In the genomic region with DNA sequence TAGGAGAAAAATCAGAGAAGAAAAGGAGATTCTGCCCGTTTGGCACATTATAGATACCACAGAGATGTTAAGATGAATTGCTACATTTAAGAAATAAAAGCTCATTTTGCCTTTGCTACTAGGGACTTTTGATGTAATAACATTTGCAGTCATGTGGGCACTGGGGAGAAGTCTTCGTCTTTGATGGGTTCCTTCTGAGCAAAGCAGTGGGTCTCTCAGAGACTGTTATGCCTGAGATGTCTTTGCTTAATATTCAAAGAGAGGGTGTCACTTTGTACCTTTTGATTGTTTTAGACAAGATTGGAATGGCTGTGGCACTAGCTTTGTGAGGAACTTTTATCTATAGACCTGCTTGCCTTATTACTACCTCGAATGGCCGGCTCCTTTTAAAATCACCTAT, we compare ENCODE assay signal across 10 cellular contexts. TPM values are rescaled to one million over a fixed set of nuclear protein-coding genes. Genes with fewer than 3 reads are reported as not detected.
DNase-seq lines count a peak whose midpoint lies in the region; ATAC-seq, FAIRE-seq and TF ChIP-seq lines count a peak whose summit lies in the region.
"Had no signal": no experiment of that assay in that cellular context is flagged by ENCODE, and none has a peak within 500 bp of the region (broad histone marks: within the 10 kb centered on the region; RNA-seq: fewer than 3 reads in every experiment).

No MANE protein-coding gene starts in this region.

- H3K4me2 ChIP-seq in HepG2 (ENCODE audit: low read depth, low read length) (no peak overlapping the region), trophoblast cell (ENCODE audit: low read length) (no peak overlapping the region)

- H2BK5ac ChIP-seq in trophoblast cell (ENCODE audit: low read depth, low read length, poor library complexity): no peak overlapping the region

- no peaks in the 10 kb centered on the region for H3K27me3 Mint-ChIP-seq in central memory CD8-positive, alpha-beta T cell
- no peaks in the 10 kb centered on the region for H3K27me3 Mint-ChIP-seq in natural killer cell treated with Interleukin-12 subunit alpha and Interleukin-12 subunit beta and Interleukin-15 and Interleukin-18, amount 100 ng/mL, for 72 hours

- no peak overlapping the region for H3K4ac ChIP-seq in trophoblast cell (ENCODE audit: low read depth, low read length)

- TF ChIP-seq CTCF in liver (IDR thresholded peaks at IDR 0.05; ENCODE audit: low read depth, low read length, missing input control) (no peak), HepG2 (CRISPR knock-in tag; IDR thresholded peaks at IDR 0.05) (no peak)

- FAIRE-seq in HepG2 (lab: Jason Lieb, UNC): no peak
- FAIRE-seq: bronchial epithelial cell had no signal

- no peak overlapping the region for H2BK12ac ChIP-seq in trophoblast cell (ENCODE audit: low read length)

- H3K4me1 ChIP-seq in liver (ENCODE audit: control insufficient read depth in 4 of 4, insufficient read depth in 4 of 4, low read length in 3 of 4) (peaks cover 9 to 38% (median 25%) of the 10 kb centered on the region in 4 donors), HepG2 (ENCODE audit: insufficient read depth, low read length) (peaks cover 46% of the 10 kb centered on the region), aorta (ENCODE audit: control insufficient read depth in 1 of 2, insufficient read depth in 2 of 2, low read length in 2 of 2) (peaks cover 3 to 5% of the 10 kb centered on the region in 2 donors), trophoblast cell (ENCODE audit: control insufficient read depth in 1 of 2, insufficient read depth in 2 of 2, low read length in 2 of 2) (peaks cover 15 to 17% of the 10 kb centered on the region in 2 experiments)

- H4K20me1 ChIP-seq in HepG2 (ENCODE audit: insufficient read depth, low read length): no peaks in the 10 kb centered on the region

- H3K4me1 Mint-ChIP-seq in central memory CD8-positive, alpha-beta T cell: peaks cover 55% of the 10 kb centered on the region
- peaks cover 35 to 36% of the 10 kb centered on the region in 2 donors for H3K4me1 Mint-ChIP-seq in natural killer cell treated with Interleukin-12 subunit alpha and Interleukin-12 subunit beta and Interleukin-15 and Interleukin-18, amount 100 ng/mL, for 72 hours (ENCODE audit: low read depth in 2 of 2)

- H3K36me3 ChIP-seq in liver (ENCODE audit: control insufficient read depth in 4 of 4, insufficient read depth in 3 of 4, low read depth in 1 of 4, low read length in 3 of 4) (no peaks in the 10 kb centered on the region), HepG2 (replicated peaks in 1 of 2; ENCODE audit: control insufficient read depth in 1 of 2, insufficient read depth in 2 of 2, low read length in 2 of 2) (no peaks in the 10 kb centered on the region; a peak in 3 of 5 replicates), aorta (ENCODE audit: control insufficient read depth in 1 of 2, insufficient read depth in 2 of 2, low read length in 1 of 2) (no peaks in the 10 kb centered on the region), trophoblast cell (ENCODE audit: control insufficient read depth in 1 of 2, insufficient read depth in 2 of 2, low read length in 2 of 2) (no peaks in the 10 kb centered on the region)

- BruUV-seq in HepG2 (replicated peaks; lab: Mats Ljungman, UMichigan): no TSS peak

- no peak overlapping the region for H3K4me3 Mint-ChIP-seq in central memory CD8-positive, alpha-beta T cell
- no peak overlapping the region for H3K4me3 Mint-ChIP-seq in natural killer cell treated with Interleukin-12 subunit alpha and Interleukin-12 subunit beta and Interleukin-15 and Interleukin-18, amount 100 ng/mL, for 72 hours

- no peak overlapping the region for H4K12ac ChIP-seq in trophoblast cell (ENCODE audit: low read depth, low read length)

- H4K8ac ChIP-seq in trophoblast cell (ENCODE audit: low read depth, low read length): no peak overlapping the region

- H3K9me3 Mint-ChIP-seq in central memory CD8-positive, alpha-beta T cell: no peaks in the 10 kb centered on the region
- H3K9me3 Mint-ChIP-seq in natural killer cell treated with Interleukin-12 subunit alpha and Interleukin-12 subunit beta and Interleukin-15 and Interleukin-18, amount 100 ng/mL, for 72 hours: no peaks in the 10 kb centered on the region

- H3K14ac ChIP-seq in trophoblast cell (ENCODE audit: low read length): no peak overlapping the region

- no peak overlapping the region for H3K23ac ChIP-seq in trophoblast cell (ENCODE audit: low read length)

- DNase-seq in HepG2 (ENCODE audit: low spot score) (no peak), aorta (no peak), AG08395 (ENCODE audit: low spot score) (no peak), dedifferentiated amniotic fluid mesenchymal stem cell (ENCODE audit: extremely low spot score) (no peak), trophoblast cell (no peak)
- no peak for DNase-seq in central memory CD8-positive, alpha-beta T cell (ENCODE audit: low spot score in 2 of 2)
- DNase-seq in natural killer cell treated with Interleukin-12 subunit alpha and Interleukin-12 subunit beta and Interleukin-15 and Interleukin-18, amount 100 ng/mL, for 72 hours (ENCODE audit: low spot score): no peak

- H3K9me3 ChIP-seq in liver (ENCODE audit: control insufficient read depth in 4 of 4, low read length in 3 of 4) (no peaks in the 10 kb centered on the region), HepG2 (ENCODE audit: low read length) (no peaks in the 10 kb centered on the region), aorta (ENCODE audit: control insufficient read depth, low read length) (no peaks in the 10 kb centered on the region), trophoblast cell (ENCODE audit: insufficient read depth, low read depth, low read length) (no peaks in the 10 kb centered on the region)

- 85% methylated on average over 4 of the region's 4 CpGs for WGBS in liver
- WGBS in HepG2 (ENCODE audit: low lambda C conversion rate): 94% methylated on average over 4 of the region's 4 CpGs
- WGBS in aorta, 2 donors: 27 to 42% methylated on average over 4 of the region's 4 CpGs
- no CpG with 5 or more reads among the region's 4 CpGs for WGBS in trophoblast cell (ENCODE audit: extremely low coverage, insufficient coverage, insufficient read length)

- H2AFZ ChIP-seq in HepG2 (ENCODE audit: low read length) (no peak overlapping the region), trophoblast cell (ENCODE audit: insufficient read depth, low read length, poor library complexity) (no peak overlapping the region)

- peaks cover 10% of the 10 kb centered on the region for H3K36me3 Mint-ChIP-seq in central memory CD8-positive, alpha-beta T cell (ENCODE audit: insufficient read depth)
- no peaks in the 10 kb centered on the region for H3K36me3 Mint-ChIP-seq in natural killer cell treated with Interleukin-12 subunit alpha and Interleukin-12 subunit beta and Interleukin-15 and Interleukin-18, amount 100 ng/mL, for 72 hours

- no peak overlapping the region for H3K9ac ChIP-seq in liver (ENCODE audit: low read depth in 1 of 2, low read length in 2 of 2)
- no peak overlapping the region for H3K9ac ChIP-seq in HepG2 (ENCODE audit: insufficient read depth, low read depth, low read length)
- H3K9ac ChIP-seq in trophoblast cell (ENCODE audit: low read length): no peak overlapping the region

- TF ChIP-seq RAD21 in liver (IDR thresholded peaks at IDR 0.05) (no peak), HepG2 (CRISPR knock-in tag; IDR thresholded peaks at IDR 0.05) (no peak)

- peaks cover 7% of the 10 kb centered on the region for H3K79me1 ChIP-seq in trophoblast cell (ENCODE audit: low read length)

- POLR2A ChIA-PET in HepG2 (lab: Yijun Ruan, JAX): no interaction called here

- H3K27ac Mint-ChIP-seq in central memory CD8-positive, alpha-beta T cell (ENCODE audit: low read depth): peak overlapping the region; percentile 10
- peak overlapping the region; percentile 9 to 62 for H3K27ac Mint-ChIP-seq in natural killer cell treated with Interleukin-12 subunit alpha and Interleukin-12 subunit beta and Interleukin-15 and Interleukin-18, amount 100 ng/mL, for 72 hours

- no peak for TF ChIP-seq EP300 in HepG2 (IDR thresholded peaks at IDR 0.05; ENCODE audit: low read depth in 2 of 2, low read length in 2 of 2)
- TF ChIP-seq EP300 in HepG2 (CRISPR knock-in tag; IDR thresholded peaks at IDR 0.05; ENCODE audit: borderline replicate concordance): no peak

- TF ChIP-seq POLR2A in HepG2 (IDR thresholded peaks at IDR 0.05; ENCODE audit: insufficient read depth in 1 of 2, low read depth in 2 of 2, low read length in 2 of 2): no peak

- in situ Hi-C loops in HepG2 (cut with HindIII; ENCODE audit: extremely low pct_ligation_motif_present, low pct_unique_long_range_greater_than_20kb): no loop called here

- no peaks in the 10 kb centered on the region for H3K27me3 ChIP-seq in liver (ENCODE audit: control insufficient read depth in 4 of 4, insufficient read depth in 4 of 4, low read length in 3 of 4)
- no peaks in the 10 kb centered on the region for H3K27me3 ChIP-seq in HepG2 (ENCODE audit: control insufficient read depth in 1 of 2, insufficient read depth in 2 of 2, low read length in 2 of 2)
- H3K27me3 ChIP-seq in aorta (ENCODE audit: control insufficient read depth in 1 of 2, insufficient read depth in 2 of 2, low read length in 1 of 2): no peaks in the 10 kb centered on the region
- H3K27me3 ChIP-seq in trophoblast cell (ENCODE audit: insufficient read depth, low read length): no peaks in the 10 kb centered on the region

- no peak overlapping the region for H2BK120ac ChIP-seq in trophoblast cell (ENCODE audit: insufficient read depth, low read length, poor library complexity)

- ATAC-seq in HepG2 (no peak), aorta (ENCODE audit: low FRiP score) (no peak)
- no peak for ATAC-seq in central memory CD8-positive, alpha-beta T cell (replicated peaks; ENCODE audit: extremely low read depth, poor library complexity, severe bottlenecking)
- ATAC-seq in natural killer cell treated with Interleukin-12 subunit alpha and Interleukin-12 subunit beta and Interleukin-15 and Interleukin-18, amount 100 ng/mL, for 72 hours: no peak

- CTCF ChIA-PET in HepG2 (lab: Yijun Ruan, JAX; ENCODE audit: low intra/inter-chr PET ratio, low total read pairs): no interaction called here

- no peak overlapping the region for H4K91ac ChIP-seq in trophoblast cell (ENCODE audit: low read depth, low read length)

- no peak overlapping the region for H3K18ac ChIP-seq in trophoblast cell (ENCODE audit: low read length)

- H3K79me2 ChIP-seq in HepG2 (ENCODE audit: insufficient read depth, low read length) (peaks cover 14% of the 10 kb centered on the region), trophoblast cell (ENCODE audit: control insufficient read depth, insufficient read depth, low read length, poor library complexity) (peaks cover 2% of the 10 kb centered on the region)

- no peak overlapping the region for H3K4me3 ChIP-seq in liver (ENCODE audit: low read depth in 1 of 3, low read length in 3 of 3)
- no peak overlapping the region for H3K4me3 ChIP-seq in HepG2 (replicated peaks in 1 of 3; ENCODE audit: insufficient read depth in 1 of 3, low read depth in 2 of 3, low read length in 3 of 3)
- H3K4me3 ChIP-seq in aorta (ENCODE audit: low read length in 2 of 2): no peak overlapping the region
- H3K4me3 ChIP-seq in trophoblast cell (ENCODE audit: low read depth, low read length): no peak overlapping the region

- intact Hi-C loops in HepG2 (cut with micrococcal nuclease; ENCODE audit: unreplicated experiment) (no loop called here), aorta (cut with DNase I) (no loop called here)

- peak overlapping the region; percentile 57 to 63 for H3K27ac ChIP-seq in liver (ENCODE audit: low read depth in 1 of 2, low read length in 2 of 2)
- H3K27ac ChIP-seq in HepG2 (ENCODE audit: extremely low read length, insufficient read depth, low read length): no peak overlapping the region
- H3K27ac ChIP-seq in aorta (ENCODE audit: low read depth in 1 of 2, low read length in 2 of 2): peak overlapping the region; percentile 84 to 94
- H3K27ac ChIP-seq in trophoblast cell (ENCODE audit: low read depth, low read length): no peak overlapping the region

- H2AK5ac ChIP-seq in trophoblast cell (ENCODE audit: low read length): no peak overlapping the region

RNA-seq across cellular contexts. Expression of gene SLC25A25, which starts 25.0 kb away (rescaled TPM):
- total RNA-seq in liver: 10 to 100 TPM; 21.7 to 74.6 TPM
- 10 to 100 TPM; 35.4 to 43.2 TPM for polyA plus RNA-seq in liver
- 18.5 and 24.8 TPM in 2 replicates for total RNA-seq in HepG2 (2016; rRNA removed; fragmentation: Illumina TruSeq; extraction: Trizol)
- 4.5 and 5.1 TPM in 2 replicates for total RNA-seq in HepG2 (2016; cell fraction: cytosol; rRNA removed; fragmentation: Illumina TruSeq; extraction: Trizol; ENCODE audit: low read depth)
- total RNA-seq in HepG2 (2016; cell fraction: insoluble cytoplasmic fraction; rRNA removed; fragmentation: Illumina TruSeq; extraction: Trizol): 16.4 and 24.3 TPM in 2 replicates
- total RNA-seq in HepG2 (2016; cell fraction: membrane; rRNA removed; fragmentation: Illumina TruSeq; extraction: Trizol): 10.5 and 11.1 TPM in 2 replicates
- total RNA-seq in HepG2 (2016; cell fraction: nucleus; rRNA removed; fragmentation: Illumina TruSeq; extraction: Trizol): 21.4 and 25.1 TPM in 2 replicates
- polyA plus RNA-seq in HepG2 (2011; rRNA removed): 10.5 and 16.7 TPM in 2 replicates
- 10.7 and 11.2 TPM in 2 replicates for polyA plus RNA-seq in HepG2 (2011; cell fraction: cytosol; rRNA removed)
- 26.1 and 29.6 TPM in 2 replicates for polyA plus RNA-seq in HepG2 (2011; cell fraction: nucleus; rRNA removed)
- 12.9 and 15.5 TPM in 2 replicates for polyA plus RNA-seq in HepG2 (2012)
- 1.1 and 1.3 TPM in 2 replicates for polyA plus RNA-seq in HepG2 (2016; cell fraction: cytosol; fragmentation: Illumina TruSeq; extraction: Trizol; ENCODE audit: low read depth)
- 11.6 and 13.1 TPM in 2 replicates for polyA plus RNA-seq in HepG2 (2016; cell fraction: insoluble cytoplasmic fraction; fragmentation: Illumina TruSeq; extraction: Trizol; ENCODE audit: low read depth)
- polyA plus RNA-seq in HepG2 (2016; cell fraction: membrane; fragmentation: Illumina TruSeq; extraction: Trizol; ENCODE audit: low read depth): 2.6 and 2.7 TPM in 2 replicates
- polyA plus RNA-seq in HepG2 (2016; cell fraction: nucleus; fragmentation: Illumina TruSeq; extraction: Trizol; ENCODE audit: insufficient read depth, low read depth): 31.1 and 36.4 TPM in 2 replicates
- 20.5 and 28.1 TPM in 2 replicates for polyA minus RNA-seq in HepG2 (2011; rRNA and poly(A)+ RNA removed; ENCODE audit: low replicate concordance)
- 10.0 and 10.2 TPM in 2 replicates for polyA minus RNA-seq in HepG2 (2011; cell fraction: cytosol; rRNA and poly(A)+ RNA removed)
- polyA minus RNA-seq in HepG2 (2011; cell fraction: nucleus; rRNA and poly(A)+ RNA removed): 14.4 and 26.1 TPM in 2 replicates
- 10 to 100 TPM; 15.0 to 23.2 TPM for total RNA-seq in natural killer cell treated with Interleukin-12 subunit alpha and Interleukin-12 subunit beta and Interleukin-15 and Interleukin-18, amount 100 ng/mL, for 72 hours
- total RNA-seq in aorta: 10 to 100 TPM; 16.3 to 40.9 TPM
- polyA plus RNA-seq in aorta: 10 to 100 TPM in 1 of 2 donors, 1 to 10 TPM in 1; 9.8 to 14.3 TPM
- 10.2 and 11.5 TPM in 2 replicates for polyA plus RNA-seq in trophoblast cell (2013)

RNA-seq across cellular contexts. Expression of gene NAIF1, which starts 25.9 kb away (rescaled TPM):
- total RNA-seq in liver: 1 to 10 TPM; 4.6 to 6.5 TPM
- polyA plus RNA-seq in liver: 1 to 10 TPM; 2.5 to 4.8 TPM
- total RNA-seq in HepG2 (2016; rRNA removed; fragmentation: Illumina TruSeq; extraction: Trizol): 6.0 and 6.6 TPM in 2 replicates
- total RNA-seq in HepG2 (2016; cell fraction: cytosol; rRNA removed; fragmentation: Illumina TruSeq; extraction: Trizol; ENCODE audit: low read depth): 3.1 and 4.1 TPM in 2 replicates
- 6.0 and 6.4 TPM in 2 replicates for total RNA-seq in HepG2 (2016; cell fraction: insoluble cytoplasmic fraction; rRNA removed; fragmentation: Illumina TruSeq; extraction: Trizol)
- total RNA-seq in HepG2 (2016; cell fraction: membrane; rRNA removed; fragmentation: Illumina TruSeq; extraction: Trizol): 5.7 and 6.1 TPM in 2 replicates
- 2.9 and 4.1 TPM in 2 replicates for total RNA-seq in HepG2 (2016; cell fraction: nucleus; rRNA removed; fragmentation: Illumina TruSeq; extraction: Trizol)
- polyA plus RNA-seq in HepG2 (2011; rRNA removed): 6.9 TPM in 2 replicates
- 4.9 and 6.4 TPM in 2 replicates for polyA plus RNA-seq in HepG2 (2011; cell fraction: cytosol; rRNA removed)
- 3.8 and 4.0 TPM in 2 replicates for polyA plus RNA-seq in HepG2 (2011; cell fraction: nucleus; rRNA removed)
- polyA plus RNA-seq in HepG2 (2012): 3.0 and 3.8 TPM in 2 replicates
- 2.4 and 2.6 TPM in 2 replicates for polyA plus RNA-seq in HepG2 (2016; cell fraction: cytosol; fragmentation: Illumina TruSeq; extraction: Trizol; ENCODE audit: low read depth)
- polyA plus RNA-seq in HepG2 (2016; cell fraction: insoluble cytoplasmic fraction; fragmentation: Illumina TruSeq; extraction: Trizol; ENCODE audit: low read depth): 5.2 and 5.7 TPM in 2 replicates
- polyA plus RNA-seq in HepG2 (2016; cell fraction: membrane; fragmentation: Illumina TruSeq; extraction: Trizol; ENCODE audit: low read depth): 3.5 and 3.9 TPM in 2 replicates
- 4.9 and 5.1 TPM in 2 replicates for polyA plus RNA-seq in HepG2 (2016; cell fraction: nucleus; fragmentation: Illumina TruSeq; extraction: Trizol; ENCODE audit: insufficient read depth, low read depth)
- polyA minus RNA-seq in HepG2 (2011; rRNA and poly(A)+ RNA removed; ENCODE audit: low replicate concordance): 8.2 and 13.2 TPM in 2 replicates
- polyA minus RNA-seq in HepG2 (2011; cell fraction: cytosol; rRNA and poly(A)+ RNA removed): 3.2 and 6.0 TPM in 2 replicates
- 1.5 and 2.1 TPM in 2 replicates for polyA minus RNA-seq in HepG2 (2011; cell fraction: nucleus; rRNA and poly(A)+ RNA removed)
- total RNA-seq in natural killer cell treated with Interleukin-12 subunit alpha and Interleukin-12 subunit beta and Interleukin-15 and Interleukin-18, amount 100 ng/mL, for 72 hours: 10 to 100 TPM; 15.7 to 16.4 TPM
- 10 to 100 TPM in 1 of 2 donors, 1 to 10 TPM in 1; 5.4 to 10.4 TPM for total RNA-seq in aorta
- polyA plus RNA-seq in aorta: 1 to 10 TPM; 7.0 to 8.9 TPM
- polyA plus RNA-seq in trophoblast cell (2013): 6.6 and 7.1 TPM in 2 replicates

RNA-seq across cellular contexts. Expression of gene PTGES2, which starts 34.5 kb away (rescaled TPM):
- total RNA-seq in liver (10 to 100 TPM; 22.8 to 34.7 TPM), HepG2 (2016; rRNA removed; fragmentation: Illumina TruSeq; extraction: Trizol) (68.5 and 79.8 TPM in 2 replicates), aorta (10 to 100 TPM; 37.1 to 38.5 TPM)
- polyA plus RNA-seq in liver (10 to 100 TPM; 28.2 to 41.1 TPM), HepG2 (2011; rRNA removed) (63.7 and 67.2 TPM in 2 replicates), aorta (10 to 100 TPM; 29.9 to 56.2 TPM)
- 176 and 179 TPM in 2 replicates for total RNA-seq in HepG2 (2016; cell fraction: cytosol; rRNA removed; fragmentation: Illumina TruSeq; extraction: Trizol; ENCODE audit: low read depth)
- total RNA-seq in HepG2 (2016; cell fraction: insoluble cytoplasmic fraction; rRNA removed; fragmentation: Illumina TruSeq; extraction: Trizol): 65.6 and 85.2 TPM in 2 replicates
- total RNA-seq in HepG2 (2016; cell fraction: membrane; rRNA removed; fragmentation: Illumina TruSeq; extraction: Trizol): 80.3 and 84.6 TPM in 2 replicates
- total RNA-seq in HepG2 (2016; cell fraction: nucleus; rRNA removed; fragmentation: Illumina TruSeq; extraction: Trizol): 40.6 and 44.2 TPM in 2 replicates
- polyA plus RNA-seq in HepG2 (2011; cell fraction: cytosol; rRNA removed): 53.6 and 85.6 TPM in 2 replicates
- polyA plus RNA-seq in HepG2 (2011; cell fraction: nucleus; rRNA removed): 128 and 148 TPM in 2 replicates
- 39.6 and 40.6 TPM in 2 replicates for polyA plus RNA-seq in HepG2 (2012)
- polyA plus RNA-seq in HepG2 (2016; cell fraction: cytosol; fragmentation: Illumina TruSeq; extraction: Trizol; ENCODE audit: low read depth): 61.1 and 71.8 TPM in 2 replicates
- polyA plus RNA-seq in HepG2 (2016; cell fraction: insoluble cytoplasmic fraction; fragmentation: Illumina TruSeq; extraction: Trizol; ENCODE audit: low read depth): 67.8 and 88.5 TPM in 2 replicates
- polyA plus RNA-seq in HepG2 (2016; cell fraction: membrane; fragmentation: Illumina TruSeq; extraction: Trizol; ENCODE audit: low read depth): 68.9 and 78.2 TPM in 2 replicates
- polyA plus RNA-seq in HepG2 (2016; cell fraction: nucleus; fragmentation: Illumina TruSeq; extraction: Trizol; ENCODE audit: insufficient read depth, low read depth): 101 and 105 TPM in 2 replicates
- 109 and 143 TPM in 2 replicates for polyA minus RNA-seq in HepG2 (2011; rRNA and poly(A)+ RNA removed; ENCODE audit: low replicate concordance)
- 29.5 and 39.2 TPM in 2 replicates for polyA minus RNA-seq in HepG2 (2011; cell fraction: cytosol; rRNA and poly(A)+ RNA removed)
- polyA minus RNA-seq in HepG2 (2011; cell fraction: nucleus; rRNA and poly(A)+ RNA removed): 39.4 and 44.6 TPM in 2 replicates
- 100 to 1,000 TPM in 1 of 2 donors, 10 to 100 TPM in 1; 56.8 to 110 TPM for total RNA-seq in natural killer cell treated with Interleukin-12 subunit alpha and Interleukin-12 subunit beta and Interleukin-15 and Interleukin-18, amount 100 ng/mL, for 72 hours
- 24.0 and 25.6 TPM in 2 replicates for polyA plus RNA-seq in trophoblast cell (2013)

RNA-seq across cellular contexts. Expression of gene LCN2, which starts 56.2 kb away (rescaled TPM):
- total RNA-seq in liver (1 to 10 TPM; 7.0 to 10.0 TPM), HepG2 (2016; rRNA removed; fragmentation: Illumina TruSeq; extraction: Trizol) (0.34 and 0.38 TPM in 2 replicates), aorta (1 to 10 TPM in 1 of 2 donors, under 1 TPM in 1; 0.84 to 1.1 TPM)
- polyA plus RNA-seq in liver (10 to 100 TPM; 10.8 to 64.5 TPM), HepG2 (2011; rRNA removed) (1.4 and 2.3 TPM in 2 replicates), aorta (1 to 10 TPM in 1 of 2 donors, under 1 TPM in 1; 0.90 to 5.6 TPM)
- total RNA-seq in HepG2 (2016; cell fraction: cytosol; rRNA removed; fragmentation: Illumina TruSeq; extraction: Trizol; ENCODE audit: low read depth): 0.40 TPM in 1 of 2 replicates, not detected in the other
- 0.24 TPM in 1 of 2 replicates, not detected in the other for total RNA-seq in HepG2 (2016; cell fraction: insoluble cytoplasmic fraction; rRNA removed; fragmentation: Illumina TruSeq; extraction: Trizol)
- 0.34 and 0.38 TPM in 2 replicates for total RNA-seq in HepG2 (2016; cell fraction: membrane; rRNA removed; fragmentation: Illumina TruSeq; extraction: Trizol)
- total RNA-seq in HepG2 (2016; cell fraction: nucleus; rRNA removed; fragmentation: Illumina TruSeq; extraction: Trizol): not detected in 2 replicates
- polyA plus RNA-seq in HepG2 (2011; cell fraction: cytosol; rRNA removed): 0.93 and 2.4 TPM in 2 replicates
- polyA plus RNA-seq in HepG2 (2011; cell fraction: nucleus; rRNA removed): 4.4 and 6.2 TPM in 2 replicates
- polyA plus RNA-seq in HepG2 (2012): 1.5 and 1.7 TPM in 2 replicates
- polyA plus RNA-seq in HepG2 (2016; cell fraction: cytosol; fragmentation: Illumina TruSeq; extraction: Trizol; ENCODE audit: low read depth): 0.69 and 0.92 TPM in 2 replicates
- 0.71 and 0.76 TPM in 2 replicates for polyA plus RNA-seq in HepG2 (2016; cell fraction: insoluble cytoplasmic fraction; fragmentation: Illumina TruSeq; extraction: Trizol; ENCODE audit: low read depth)
- 0.49 and 0.63 TPM in 2 replicates for polyA plus RNA-seq in HepG2 (2016; cell fraction: membrane; fragmentation: Illumina TruSeq; extraction: Trizol; ENCODE audit: low read depth)
- polyA plus RNA-seq in HepG2 (2016; cell fraction: nucleus; fragmentation: Illumina TruSeq; extraction: Trizol; ENCODE audit: insufficient read depth, low read depth): 1.7 and 3.0 TPM in 2 replicates
- polyA minus RNA-seq in HepG2 (2011; rRNA and poly(A)+ RNA removed; ENCODE audit: low replicate concordance): 0.44 and 0.52 TPM in 2 replicates
- polyA minus RNA-seq in HepG2 (2011; cell fraction: cytosol; rRNA and poly(A)+ RNA removed): 0.99 TPM in 1 of 2 replicates, not detected in the other
- not detected in 2 replicates for polyA minus RNA-seq in HepG2 (2011; cell fraction: nucleus; rRNA and poly(A)+ RNA removed)
- not detected for total RNA-seq in natural killer cell treated with Interleukin-12 subunit alpha and Interleukin-12 subunit beta and Interleukin-15 and Interleukin-18, amount 100 ng/mL, for 72 hours
- not detected in 2 replicates for polyA plus RNA-seq in trophoblast cell (2013)
- total RNA-seq: lung microvascular endothelial cell had no signal

Comparison
In these comparisons a context has a peak if more than half of its experiments do, and no peak if none do; other contexts are left out.
1. H3K27ac ChIP-seq: peak in liver (2 of 2) and aorta (2 of 2); none in HepG2 (single experiment) and trophoblast cell (single experiment).